ENCODE assay signal across 15 cellular contexts in the genomic region with DNA sequence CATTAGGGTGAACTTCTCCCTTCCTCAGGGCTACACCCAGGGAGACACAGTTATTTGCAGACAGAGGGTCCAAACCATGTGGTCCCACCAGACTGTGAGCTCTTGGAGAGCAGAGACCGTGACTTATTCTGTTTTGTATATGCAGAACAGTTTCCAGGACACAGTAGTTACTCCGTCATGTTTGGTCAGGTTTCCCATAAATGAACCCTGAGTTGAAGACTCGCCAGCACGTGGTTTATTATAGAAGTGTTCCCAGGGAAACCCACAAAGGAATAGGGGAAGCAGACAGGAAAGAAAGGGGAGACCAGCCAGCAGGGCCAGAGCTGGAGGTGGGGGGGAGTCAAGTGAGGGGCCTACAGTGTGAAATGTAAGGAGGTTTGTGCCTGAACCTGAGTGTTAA. TPM values are rescaled to one million over a fixed set of nuclear protein-coding genes. Genes with fewer than 3 reads are reported as not detected.
A peak's percentile ranks its signal among the peaks of the same experiment; 100 is the strongest.
DNase-seq lines count a peak whose midpoint lies in the region; TF ChIP-seq lines count a peak whose summit lies in the region.
"Had no signal": no experiment of that assay in that cellular context is flagged by ENCODE, and none has a peak within 500 bp of the region (broad histone marks: within the 10 kb centered on the region; RNA-seq: fewer than 3 reads in every experiment).

No MANE protein-coding gene starts in this region.

- no peaks in the 10 kb centered on the region for H3K9me3 Mint-ChIP-seq in T-helper 2 cell treated with Interferon-gamma antibody and Interleukin-4, amounts not matched to agents 5 μg/mL and 100 μg/mL, for 36 hours
- H3K9me3 Mint-ChIP-seq: CD4-positive, alpha-beta T cell had no signal

- H3K4me3 Mint-ChIP-seq in T-helper 2 cell treated with Interferon-gamma antibody and Interleukin-4, amounts not matched to agents 5 μg/mL and 100 μg/mL, for 36 hours: no peak overlapping the region
- H3K4me3 Mint-ChIP-seq: B cell; CD4-positive, alpha-beta T cell had no signal

- no peaks in the 10 kb centered on the region for H3K36me3 ChIP-seq in prostate gland
- no peaks in the 10 kb centered on the region for H3K36me3 ChIP-seq in transverse colon

- H3K4me3 ChIP-seq in astrocyte of the spinal cord (ENCODE audit: low read depth, low read length) (no peak overlapping the region), prostate gland (no peak overlapping the region), transverse colon (no peak overlapping the region)

- WGBS in prostate gland: 18% methylated on average over 4 of the region's 4 CpGs
- 23 to 64% methylated on average over 4 of the region's 4 CpGs for WGBS in transverse colon (ENCODE audit: low coverage in 1 of 2), 2 donors

- H3K4me1 ChIP-seq in prostate gland (replicated peaks) (no peaks in the 10 kb centered on the region), transverse colon (peaks cover 0 to 4% (median 0%) of the 10 kb centered on the region in 4 donors)

- no peak for TF ChIP-seq CTCF in astrocyte of the spinal cord (IDR thresholded peaks at IDR 0.05; ENCODE audit: low read depth, low read length)
- no peak for TF ChIP-seq CTCF in prostate gland (IDR thresholded peaks at IDR 0.05)
- no peak for TF ChIP-seq CTCF in transverse colon (IDR thresholded peaks at IDR 0.05)

- peak; percentile 42 for TF ChIP-seq EP300 in transverse colon (IDR thresholded peaks at IDR 0.05; ENCODE audit: low read depth)

- intact Hi-C loops in prostate gland (cut with DNase I) (no loop called here), transverse colon (cut with DNase I; ENCODE audit: low total_unique reads) (no loop called here)

- H3K4me1 Mint-ChIP-seq in T-helper 2 cell treated with Interferon-gamma antibody and Interleukin-4, amounts not matched to agents 5 μg/mL and 100 μg/mL, for 36 hours (ENCODE audit: low read depth): no peaks in the 10 kb centered on the region
- H3K4me1 Mint-ChIP-seq: B cell had no signal

- H3K27me3 Mint-ChIP-seq in T-helper 2 cell treated with Interferon-gamma antibody and Interleukin-4, amounts not matched to agents 5 μg/mL and 100 μg/mL, for 36 hours (ENCODE audit: low read depth): peaks cover 37% of the 10 kb centered on the region

- H3K27me3 ChIP-seq in prostate gland (replicated peaks; ENCODE audit: insufficient read depth): no peaks in the 10 kb centered on the region
- H3K27me3 ChIP-seq in transverse colon: no peaks in the 10 kb centered on the region

- in situ Hi-C loops in astrocyte of the spinal cord (cut with HindIII; ENCODE audit: low sequenced_read_pairs) (no loop called here), transverse colon (cut with MboI; ENCODE audit: low pct_ligation_motif_present in 1 of 4, low pct_unique_long_range_greater_than_20kb in 1 of 4, low sequenced_read_pairs in 3 of 4) (no loop called here)

- no peak overlapping the region for H3K27ac ChIP-seq in prostate gland
- peak overlapping the region; percentile 26 to 64 (median 44) for H3K27ac ChIP-seq in transverse colon

- DNase-seq in astrocyte of the spinal cord (ENCODE audit: low read depth, low spot score) (peak; percentile 78), foreskin melanocyte (peak; percentile 89), prostate gland (ENCODE audit: low spot score) (peak; percentile 27), transverse colon (no peak), 8988T (no peak)
- DNase-seq in T-helper 2 cell treated with Interferon-gamma antibody and Interleukin-4, amounts not matched to agents 5 μg/mL and 100 μg/mL, for 36 hours (ENCODE audit: low spot score): no peak
- DNase-seq in activated CD4-positive, alpha-beta T cell treated with anti-CD3 and anti-CD28 coated beads for 1 hour: no peak
- DNase-seq: CD4-positive, alpha-beta T cell; EL; GOT3; KBM-7; NCI-H1436 treated with DMSO at 0.1 percent for 48 hours; NCI-H2227 treated with DMSO at 0.1 percent for 48 hours; NCI-H524 had no signal

- H3K9me3 ChIP-seq in prostate gland (no peaks in the 10 kb centered on the region), transverse colon (no peaks in the 10 kb centered on the region)

- no peak overlapping the region for H3K27ac Mint-ChIP-seq in T-helper 2 cell treated with Interferon-gamma antibody and Interleukin-4, amounts not matched to agents 5 μg/mL and 100 μg/mL, for 36 hours
- H3K27ac Mint-ChIP-seq: B cell; CD4-positive, alpha-beta T cell had no signal

- TF ChIP-seq POLR2A in prostate gland (IDR thresholded peaks at IDR 0.05) (no peak), transverse colon (IDR thresholded peaks at IDR 0.05) (no peak)

- H3K36me3 Mint-ChIP-seq in T-helper 2 cell treated with Interferon-gamma antibody and Interleukin-4, amounts not matched to agents 5 μg/mL and 100 μg/mL, for 36 hours (ENCODE audit: low read depth): no peaks in the 10 kb centered on the region

RNA-seq across cellular contexts. Expression of a gene that starts 19.1 kb away (rescaled TPM):
- total RNA-seq in prostate gland (100 to 1,000 TPM in 1 of 2 donors, 10 to 100 TPM in 1; 13.8 to 102 TPM), transverse colon (10 to 100 TPM in 2 of 4 donors, 1 to 10 TPM in 2; 5.4 to 23.6 (median 8.5) TPM)

Comparison
In these comparisons a context has a peak if more than half of its experiments do, and no peak if none do; other contexts are left out.
1. DNase-seq: peak in astrocyte of the spinal cord (single experiment), foreskin melanocyte (single experiment) and prostate gland (single experiment); none in transverse colon (single experiment), 8988T (single experiment), T-helper 2 cell treated with Interferon-gamma antibody and Interleukin-4, amounts not matched to agents 5 μg/mL and 100 μg/mL, for 36 hours (single experiment) and activated CD4-positive, alpha-beta T cell treated with anti-CD3 and anti-CD28 coated beads for 1 hour (single experiment).
2. H3K27ac ChIP-seq: peak in transverse colon (4 of 4); none in prostate gland (0 of 2).